In the genomic region with DNA sequence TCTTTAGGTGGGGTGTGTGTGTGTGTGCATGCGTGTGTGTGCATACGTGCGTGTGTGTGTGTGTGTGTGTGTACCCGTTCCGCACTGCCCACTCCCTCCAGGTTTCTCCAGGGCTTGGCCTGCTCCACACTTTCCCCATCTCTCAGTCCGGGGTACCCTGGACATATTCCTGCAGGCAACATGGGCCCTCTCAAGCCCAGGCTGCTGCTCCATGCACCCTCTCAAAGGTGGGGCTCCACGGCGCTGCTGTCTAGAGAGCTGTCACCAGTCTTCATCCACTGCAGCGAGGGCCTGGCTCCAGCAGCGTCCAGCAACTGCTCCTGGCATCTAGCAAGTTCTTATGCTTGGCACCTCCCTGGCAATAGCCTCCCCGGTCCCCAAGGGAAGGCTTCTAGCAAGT, we compare ENCODE assay signal across 20 cellular contexts.
A peak's percentile ranks its signal among the peaks of the same experiment; 100 is the strongest.
DNase-seq lines count a peak whose midpoint lies in the region; ATAC-seq and TF ChIP-seq lines count a peak whose summit lies in the region.
"Had no signal": no experiment of that assay in that cellular context is flagged by ENCODE, and none has a peak within 500 bp of the region (broad histone marks: within the 10 kb centered on the region; RNA-seq: fewer than 3 reads in every experiment).

No MANE protein-coding gene starts in this region.

- no peak for TF ChIP-seq CTCF in gastroesophageal sphincter (IDR thresholded peaks at IDR 0.05)
- TF ChIP-seq CTCF in tibial artery (IDR thresholded peaks at IDR 0.05) = no peak

- no peak for TF ChIP-seq EP300 in gastroesophageal sphincter (IDR thresholded peaks at IDR 0.05)

- ATAC-seq in Right ventricle myocardium superior (ENCODE audit: poor library complexity) = no peak
- no peak for ATAC-seq in right cardiac atrium
- ATAC-seq in T-helper 17 cell = no peak
- ATAC-seq in gastroesophageal sphincter = no peak
- no peak for ATAC-seq in GM18505 (IDR thresholded peaks at IDR 0.05; ENCODE audit: unreplicated experiment)
- no peak for ATAC-seq in GM18907 (IDR thresholded peaks at IDR 0.05; ENCODE audit: unreplicated experiment)
- ATAC-seq: GM12878, PC-3 had no signal

- intact Hi-C loops in Right ventricle myocardium superior (cut with DNase I) (no loop called here), right cardiac atrium (cut with DNase I) (loop anchor here in 1 of 4 donors (10.0 kb wide), 1 partner anchor 78 kb away; no protein-coding TSS in a partner anchor), tibial artery (cut with DNase I; ENCODE audit: low total_unique reads) (no loop called here)

- H3K4me1 Mint-ChIP-seq in T-helper 17 cell = peaks cover 16% of the 10 kb centered on the region

- no peak overlapping the region for H3K27ac ChIP-seq in right cardiac atrium (ENCODE audit: low read length)
- peak overlapping the region in 3 of 4 donors; percentile 24 to 72 (median 43) for H3K27ac ChIP-seq in gastroesophageal sphincter
- H3K27ac ChIP-seq in tibial artery = peak overlapping the region; percentile 25 to 30
- H3K27ac ChIP-seq: RWPE1 had no signal

- peaks cover 2% of the 10 kb centered on the region for H3K36me3 Mint-ChIP-seq in T-helper 17 cell (ENCODE audit: low read depth)

- peaks cover 2% of the 10 kb centered on the region for H3K4me1 ChIP-seq in right cardiac atrium (ENCODE audit: control insufficient read depth, insufficient read depth, low read length)
- peaks cover 3 to 49% (median 10%) of the 10 kb centered on the region in 3 donors for H3K4me1 ChIP-seq in gastroesophageal sphincter
- H3K4me1 ChIP-seq in tibial artery = peaks cover 0 to 72% (median 27%) of the 10 kb centered on the region in 4 donors

- DNase-seq in Right ventricle myocardium superior = peak; percentile 27
- DNase-seq in right cardiac atrium = no peak
- no peak for DNase-seq in T-helper 17 cell
- no peak for DNase-seq in tibial artery
- no peak for DNase-seq in midbrain (lab: John Stamatoyannopoulos, UW)
- DNase-seq: DMS 273 treated with DMSO at 0.1 percent for 48 hours, GDM1, HFFc6, NCI-H1048, NCI-H146, NCI-H2081 treated with DMSO at 0.1 percent for 48 hours, NCI-H510A treated with DMSO at 0.1 percent for 48 hours, NCI-H82, PC-3 had no signal

- H3K4me3 ChIP-seq in right cardiac atrium (ENCODE audit: low read length) (no peak overlapping the region), gastroesophageal sphincter (no peak overlapping the region), tibial artery (no peak overlapping the region)
- H3K4me3 ChIP-seq: GM12878 had no signal

- TF ChIP-seq POLR2A in gastroesophageal sphincter (IDR thresholded peaks at IDR 0.05) (no peak), GM18505 (IDR thresholded peaks at IDR 0.05; ENCODE audit: borderline replicate concordance, extremely low read depth, insufficient read depth, insufficient read length) (no peak)

- H3K4me3 Mint-ChIP-seq in T-helper 17 cell = no peak overlapping the region
- H3K4me3 Mint-ChIP-seq: CD14-positive monocyte had no signal

- H3K27me3 ChIP-seq in right cardiac atrium (ENCODE audit: control insufficient read depth, insufficient read depth) = no peaks in the 10 kb centered on the region
- H3K27me3 ChIP-seq in gastroesophageal sphincter = no peaks in the 10 kb centered on the region
- H3K27me3 ChIP-seq in tibial artery = no peaks in the 10 kb centered on the region

- H3K27ac Mint-ChIP-seq in T-helper 17 cell = peak overlapping the region; percentile 6
- H3K27ac Mint-ChIP-seq: CD14-positive monocyte had no signal

- no peaks in the 10 kb centered on the region for H3K27me3 Mint-ChIP-seq in T-helper 17 cell

- H3K36me3 ChIP-seq in gastroesophageal sphincter = peaks cover 0 to 15% of the 10 kb centered on the region in 2 donors
- H3K36me3 ChIP-seq in tibial artery = peaks cover 13% of the 10 kb centered on the region in 3 donors

- whole genome bisulfite sequencing in right cardiac atrium = 82% methylated on average over 11 of the region's 11 CpGs
- WGBS in gastroesophageal sphincter (ENCODE audit: low coverage in 1 of 2), 2 donors = 100% methylated on average over 1 of the region's 11 CpGs; no CpG with 5 or more reads in 1 of the 2 donors

- H3K9me3 ChIP-seq in right cardiac atrium (ENCODE audit: control insufficient read depth, low read length) (no peaks in the 10 kb centered on the region), T-helper 17 cell (ENCODE audit: control insufficient read depth, low read length, poor library complexity, severe bottlenecking) (no peaks in the 10 kb centered on the region), gastroesophageal sphincter (no peaks in the 10 kb centered on the region), tibial artery (no peaks in the 10 kb centered on the region)
